Comparison of ENCODE assay signal across 2 cellular contexts in genomic region chr9:98302938-98303337, GRCh38.
TF ChIP-seq lines count a peak whose summit lies in the region.

No MANE protein-coding gene starts in this region.

TF ChIP-seq in IMR-90, 13 proteins besides CTCF, POLR2A, EP300 and RAD21:
- TF ChIP-seq ELK1 (IDR thresholded peaks at IDR 0.05; ENCODE audit: borderline replicate concordance, low read depth, low read length) (no peak), USF2 (IDR thresholded peaks at IDR 0.05; ENCODE audit: low read depth, low read length) (no peak), MAZ (IDR thresholded peaks at IDR 0.05; ENCODE audit: borderline replicate concordance, low read depth, low read length) (no peak), RCOR1 (IDR thresholded peaks at IDR 0.05; ENCODE audit: insufficient replicate concordance, low read length) (no peak)

TF ChIP-seq in GM12878, 131 proteins besides CTCF, POLR2A, EP300 and RAD21:
- TF ChIP-seq ELK1 (IDR thresholded peaks at IDR 0.05; ENCODE audit: low read depth, low read length) (no peak), DPF2 (IDR thresholded peaks at IDR 0.05) (no peak), SMAD1 (IDR thresholded peaks at IDR 0.05; ENCODE audit: low read depth, partially characterized antibody) (no peak), CHD2 (IDR thresholded peaks at IDR 0.05; ENCODE audit: borderline replicate concordance, low read depth, low read length) (no peak), ZNF217 (IDR thresholded peaks at IDR 0.05) (no peak), SIX5 (IDR thresholded peaks at IDR 0.05; ENCODE audit: low read depth, low read length, severe bottlenecking) (no peak), NKRF (conservative IDR thresholded peaks at IDR 0.05) (no peak), PAX5 (IDR thresholded peaks at IDR 0.05; ENCODE audit: borderline replicate concordance, low read depth, low read length) (no peak), BHLHE40 (IDR thresholded peaks at IDR 0.05; ENCODE audit: borderline replicate concordance in 1 of 2, low read depth in 2 of 2, low read length in 1 of 2) (no peak), SMC3 (IDR thresholded peaks at IDR 0.05; ENCODE audit: borderline replicate concordance, low read length) (no peak), RUNX3 (IDR thresholded peaks at IDR 0.05; ENCODE audit: low read length) (no peak), NR2F1 (conservative IDR thresholded peaks at IDR 0.05) (no peak), ZBTB4 (CRISPR knock-in tag; IDR thresholded peaks at IDR 0.05) (no peak)
